Comparison of ENCODE assay signal across 12 cellular contexts in the genomic region with DNA sequence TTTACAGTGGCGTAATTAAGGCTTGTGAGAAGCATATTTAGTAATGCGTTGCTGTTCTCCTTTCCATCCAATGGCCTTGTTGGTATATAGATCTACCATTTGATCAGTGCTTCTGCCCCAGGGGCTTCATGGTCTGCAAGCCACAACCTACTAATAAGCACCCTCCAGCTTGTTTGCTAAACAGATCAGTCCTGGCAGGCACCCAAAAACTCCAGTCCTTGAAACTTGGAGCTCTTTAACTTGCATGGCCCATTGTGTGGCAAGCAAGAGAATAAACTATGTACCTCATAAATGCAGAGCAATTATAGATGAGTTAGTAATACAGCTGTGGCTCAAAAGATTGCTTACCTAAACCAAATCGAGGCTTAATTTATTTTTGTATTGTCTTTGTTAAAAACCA.
DNase-seq lines count a peak whose midpoint lies in the region; ATAC-seq and TF ChIP-seq lines count a peak whose summit lies in the region.
"Had no signal": no experiment of that assay in that cellular context is flagged by ENCODE, and none has a peak within 500 bp of the region (broad histone marks: within the 10 kb centered on the region; RNA-seq: fewer than 3 reads in every experiment).

No MANE protein-coding gene starts in this region.

- H3K4me3 ChIP-seq in body of pancreas, result no peak overlapping the region
- no peak overlapping the region for H3K4me3 ChIP-seq in testis
- H3K4me3 ChIP-seq in endodermal cell (ENCODE audit: low read length), result no peak overlapping the region

- no peak for TF ChIP-seq CTCF in body of pancreas (IDR thresholded peaks at IDR 0.05)
- TF ChIP-seq CTCF in testis (IDR thresholded peaks at IDR 0.05), result no peak
- TF ChIP-seq CTCF in endodermal cell (conservative IDR thresholded peaks at IDR 0.05), result no peak

- TF ChIP-seq POLR2A in body of pancreas (IDR thresholded peaks at IDR 0.05) (no peak), testis (IDR thresholded peaks at IDR 0.05) (no peak)

- no peaks in the 10 kb centered on the region for H3K9me3 Mint-ChIP-seq in endodermal cell
- H3K9me3 Mint-ChIP-seq: activated naive CD4-positive, alpha-beta T cell treated with anti-CD3 and anti-CD28 coated beads, Interleukin-2, amount 50 U/mL, for 24 hours; naive thymus-derived CD8-positive, alpha-beta T cell had no signal

- H3K4me1 ChIP-seq in body of pancreas, result no peaks in the 10 kb centered on the region
- H3K4me1 ChIP-seq in testis, result no peaks in the 10 kb centered on the region
- H3K4me1 ChIP-seq in endodermal cell (ENCODE audit: control insufficient read depth, insufficient read depth, low read length), result no peaks in the 10 kb centered on the region

- H3K36me3 ChIP-seq in body of pancreas (replicated peaks in 1 of 2; ENCODE audit: insufficient read depth in 1 of 2, low read depth in 2 of 2) (no peaks in the 10 kb centered on the region), testis (ENCODE audit: low read depth, missing control alignments) (no peaks in the 10 kb centered on the region), endodermal cell (ENCODE audit: control insufficient read depth, insufficient read depth, low read length) (no peaks in the 10 kb centered on the region)

- ATAC-seq in body of pancreas, result no peak
- ATAC-seq in GM21367 (IDR thresholded peaks at IDR 0.05; ENCODE audit: unreplicated experiment), result no peak
- no peak for ATAC-seq in HG02588 (IDR thresholded peaks at IDR 0.05; ENCODE audit: unreplicated experiment)
- ATAC-seq: naive thymus-derived CD8-positive, alpha-beta T cell had no signal

- H3K27ac ChIP-seq in body of pancreas, result no peak overlapping the region
- H3K27ac ChIP-seq in testis, result no peak overlapping the region
- no peak overlapping the region for H3K27ac ChIP-seq in endodermal cell (ENCODE audit: low read depth, low read length)

- H3K27me3 ChIP-seq in body of pancreas, result no peaks in the 10 kb centered on the region
- no peaks in the 10 kb centered on the region for H3K27me3 ChIP-seq in testis
- no peaks in the 10 kb centered on the region for H3K27me3 ChIP-seq in endodermal cell (ENCODE audit: control insufficient read depth, insufficient read depth, low read length, poor library complexity, severe bottlenecking)

- WGBS in body of pancreas, 2 donors, result 62 to 66% methylated on average over 3 of the region's 3 CpGs
- WGBS in testis, 2 donors, result 72 to 84% methylated on average over 3 of the region's 3 CpGs
- WGBS in endodermal cell (ENCODE audit: insufficient coverage in 1 of 2, insufficient read length in 1 of 2), 2 experiments, result 94 to 100% methylated on average over 3 of the region's 3 CpGs

- H3K27me3 Mint-ChIP-seq in endodermal cell (ENCODE audit: insufficient read depth), result no peaks in the 10 kb centered on the region

- H3K27ac Mint-ChIP-seq in endodermal cell, result no peak overlapping the region
- H3K27ac Mint-ChIP-seq: activated naive CD4-positive, alpha-beta T cell treated with anti-CD3 and anti-CD28 coated beads, Interleukin-2, amount 50 U/mL, for 24 hours; naive thymus-derived CD8-positive, alpha-beta T cell had no signal

- H3K4me1 Mint-ChIP-seq in endodermal cell, result no peaks in the 10 kb centered on the region
- H3K4me1 Mint-ChIP-seq: activated naive CD4-positive, alpha-beta T cell treated with anti-CD3 and anti-CD28 coated beads, Interleukin-2, amount 50 U/mL, for 24 hours; naive thymus-derived CD8-positive, alpha-beta T cell had no signal

- intact Hi-C loops in body of pancreas (cut with DNase I) (no loop called here), testis (cut with DNase I; ENCODE audit: low total_unique reads) (no loop called here)

- H3K9ac ChIP-seq in endodermal cell (ENCODE audit: extremely low read depth, low read length, poor library complexity, severe bottlenecking), result no peak overlapping the region

- no peaks in the 10 kb centered on the region for H3K36me3 Mint-ChIP-seq in endodermal cell (ENCODE audit: low read depth)
- H3K36me3 Mint-ChIP-seq: activated naive CD4-positive, alpha-beta T cell treated with anti-CD3 and anti-CD28 coated beads, Interleukin-2, amount 50 U/mL, for 24 hours; naive thymus-derived CD8-positive, alpha-beta T cell had no signal

- DNase-seq in NCI-H146 (lab: John Stamatoyannopoulos, UW), result peak; percentile 1
- DNase-seq in NCI-H146 treated with DMSO at 0.1 percent for 48 hours (lab: John Stamatoyannopoulos, UW; ENCODE audit: unreplicated experiment), result no peak
- peak; percentile 94 for DNase-seq in NCI-H2227 treated with DMSO at 0.1 percent for 48 hours (lab: John Stamatoyannopoulos, UW)
- DNase-seq in body of pancreas, result peak; percentile 22 to 66 (median 32)
- DNase-seq in testis, result peak; percentile 44
- DNase-seq in endodermal cell, result no peak
- DNase-seq: Karpas-422; naive thymus-derived CD8-positive, alpha-beta T cell; T-helper 9 cell had no signal

- no peak overlapping the region for H3K4me3 Mint-ChIP-seq in endodermal cell
- H3K4me3 Mint-ChIP-seq: activated naive CD4-positive, alpha-beta T cell treated with anti-CD3 and anti-CD28 coated beads, Interleukin-2, amount 50 U/mL, for 24 hours; naive thymus-derived CD8-positive, alpha-beta T cell had no signal

- no peaks in the 10 kb centered on the region for H3K9me3 ChIP-seq in body of pancreas
- no peaks in the 10 kb centered on the region for H3K9me3 ChIP-seq in testis
- H3K9me3 ChIP-seq in endodermal cell (ENCODE audit: control insufficient read depth, low read length), result no peaks in the 10 kb centered on the region

Comparison
In these comparisons a context has a peak if more than half of its experiments do, and no peak if none do; other contexts are left out.
1. DNase-seq: peak in NCI-H146 (single experiment), NCI-H2227 treated with DMSO at 0.1 percent for 48 hours (single experiment), body of pancreas (4 of 4) and testis (single experiment); none in NCI-H146 treated with DMSO at 0.1 percent for 48 hours (single experiment) and endodermal cell (single experiment).